9 cellular contexts compared by ENCODE assay signal in the genomic region with DNA sequence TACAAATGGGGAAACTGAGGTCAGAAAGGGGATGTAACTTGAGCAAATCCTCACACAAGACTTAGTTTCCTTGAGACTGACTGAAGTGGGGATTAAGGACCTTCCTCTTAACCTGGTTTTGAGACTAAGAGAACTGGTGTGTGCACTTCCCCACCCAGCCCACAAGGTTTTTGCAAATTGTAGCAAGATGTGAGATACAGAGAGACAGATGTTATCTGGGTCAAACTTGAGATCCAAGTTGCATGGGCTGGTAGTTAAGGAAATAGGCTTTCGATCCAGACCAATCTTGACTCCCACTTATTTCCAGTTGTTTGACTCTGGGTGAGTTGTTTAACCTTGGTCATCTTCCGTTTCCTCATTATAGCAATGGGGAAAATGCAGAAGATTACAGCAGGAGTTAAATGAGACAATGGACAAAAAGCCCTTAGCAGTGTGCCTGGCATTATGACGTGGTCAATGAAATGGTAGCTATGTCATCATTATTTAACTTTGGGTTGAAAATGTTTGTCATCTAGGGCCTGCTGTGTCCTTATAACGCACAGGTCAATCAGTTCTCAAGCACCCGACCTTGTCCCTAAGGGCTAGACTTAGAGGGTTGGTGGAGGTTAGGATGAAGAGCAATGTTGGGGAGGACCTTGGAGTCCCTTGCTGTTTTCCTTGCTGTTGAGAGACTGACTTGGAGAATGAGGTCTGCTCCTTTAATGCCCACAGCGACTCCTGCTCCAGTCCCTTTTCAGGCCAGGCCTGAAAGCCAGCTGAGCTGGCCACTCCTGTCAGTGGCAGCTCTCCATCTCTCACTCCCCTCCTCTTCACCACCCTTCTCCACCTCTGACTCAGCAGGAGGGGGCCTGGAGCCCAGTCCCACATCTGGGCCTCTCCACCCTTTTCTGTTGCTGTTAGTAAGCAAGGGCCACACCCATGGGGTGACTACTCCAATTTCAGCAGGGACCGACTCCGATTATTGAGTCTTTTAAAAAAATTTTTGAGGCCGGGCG. TPM values are rescaled to one million over a fixed set of nuclear protein-coding genes. Genes with fewer than 3 reads are reported as not detected.
DNase-seq lines count a peak whose midpoint lies in the region; ATAC-seq and TF ChIP-seq lines count a peak whose summit lies in the region.
"Had no signal": no experiment of that assay in that cellular context is flagged by ENCODE, and none has a peak within 500 bp of the region (broad histone marks: within the 10 kb centered on the region; RNA-seq: fewer than 3 reads in every experiment).

No MANE protein-coding gene starts in this region.

- no peak for ATAC-seq in mucosa of descending colon
- ATAC-seq in HG02571 (IDR thresholded peaks at IDR 0.05; ENCODE audit: unreplicated experiment): no peak
- no peak for ATAC-seq in GM18868 (IDR thresholded peaks at IDR 0.05; ENCODE audit: unreplicated experiment)
- no peak for ATAC-seq in GM21526 (IDR thresholded peaks at IDR 0.05; ENCODE audit: low FRiP score, unreplicated experiment)
- ATAC-seq in GM19452 (IDR thresholded peaks at IDR 0.05; ENCODE audit: unreplicated experiment): no peak

- H3K36me3 Mint-ChIP-seq in IgD-negative memory B cell (no peaks in the 10 kb centered on the region), chondrocyte (ENCODE audit: low read depth) (peaks cover 1% of the 10 kb centered on the region)

- H3K27ac Mint-ChIP-seq in IgD-negative memory B cell: peak overlapping the region in 1 of 3 donors; percentile 19
- peak overlapping the region; percentile 61 for H3K27ac Mint-ChIP-seq in chondrocyte (ENCODE audit: unreplicated experiment)

- intact Hi-C loops in mucosa of descending colon (cut with DNase I, micrococcal nuclease): no loop called here

- DNase-seq in AG10803 (ENCODE audit: low read depth) (peak; percentile 90), chondrocyte (ENCODE audit: low spot score) (no peak), mucosa of descending colon (peak in 2 of 3 donors; percentile 20 to 63)
- DNase-seq: dermis blood vessel endothelial cell had no signal

- H3K4me3 ChIP-seq in AG10803 (ENCODE audit: low read length): peak overlapping the region; percentile 89
- no peak overlapping the region for H3K4me3 ChIP-seq in mucosa of descending colon

- TF ChIP-seq CTCF in AG10803 (conservative IDR thresholded peaks at IDR 0.05; ENCODE audit: low read length): peak; percentile 30
- TF ChIP-seq CTCF in chondrocyte (IDR thresholded peaks at IDR 0.05): no peak
- no peak for TF ChIP-seq CTCF in mucosa of descending colon (IDR thresholded peaks at IDR 0.05)

- H3K27me3 Mint-ChIP-seq in IgD-negative memory B cell (peaks cover 3% of the 10 kb centered on the region), chondrocyte (ENCODE audit: low read depth) (no peaks in the 10 kb centered on the region)

- peak overlapping the region; percentile 25 to 85 (median 62) for H3K4me3 Mint-ChIP-seq in IgD-negative memory B cell
- peak overlapping the region; percentile 89 for H3K4me3 Mint-ChIP-seq in chondrocyte (ENCODE audit: unreplicated experiment)

- no peaks in the 10 kb centered on the region for H3K9me3 ChIP-seq in mucosa of descending colon

- H3K4me1 Mint-ChIP-seq in IgD-negative memory B cell (peaks cover 5 to 6% (median 6%) of the 10 kb centered on the region in 3 donors), chondrocyte (ENCODE audit: low read depth) (peaks cover 39% of the 10 kb centered on the region)

- peaks cover 15% of the 10 kb centered on the region for H3K4me1 ChIP-seq in mucosa of descending colon (ENCODE audit: low read depth)

- no peaks in the 10 kb centered on the region for H3K36me3 ChIP-seq in mucosa of descending colon (ENCODE audit: low read depth)

- no peaks in the 10 kb centered on the region for H3K9me3 Mint-ChIP-seq in IgD-negative memory B cell
- H3K9me3 Mint-ChIP-seq in chondrocyte (ENCODE audit: low read depth): no peaks in the 10 kb centered on the region

RNA-seq across cellular contexts. Expression of a gene that starts 1.9 kb away (rescaled TPM):
- 2.4 TPM for polyA plus RNA-seq in IgD-negative memory B cell
- 25.2 to 27.7 TPM (median 26.5 TPM) in 3 replicates for total RNA-seq in chondrocyte
- 10 to 100 TPM; 13.8 to 31.5 (median 14.0) TPM for total RNA-seq in mucosa of descending colon

RNA-seq across cellular contexts. Expression of a gene that starts 8.4 kb away (rescaled TPM):
- polyA plus RNA-seq in IgD-negative memory B cell: 3.2 TPM
- total RNA-seq in chondrocyte (0.46 to 0.63 TPM (median 0.52 TPM) in 3 replicates), mucosa of descending colon (1 to 10 TPM; 2.1 to 5.4 (median 3.1) TPM)
- total RNA-seq: dermis blood vessel endothelial cell had no signal

RNA-seq across cellular contexts. Expression of a gene that starts 21.7 kb away (rescaled TPM):
- polyA plus RNA-seq in IgD-negative memory B cell: 45.2 TPM
- total RNA-seq in chondrocyte (14.2 to 22.8 TPM (median 15.9 TPM) in 3 replicates), mucosa of descending colon (10 to 100 TPM; 31.1 to 61.0 (median 32.9) TPM)

RNA-seq across cellular contexts. Expression of a gene that starts 21.9 kb away (rescaled TPM):
- polyA plus RNA-seq in IgD-negative memory B cell: 3.0 TPM
- total RNA-seq in chondrocyte (3.4 to 4.9 TPM (median 3.9 TPM) in 3 replicates), mucosa of descending colon (1 to 10 TPM; 3.3 to 7.4 (median 5.7) TPM)

RNA-seq across cellular contexts. Expression of a gene that starts 23.1 kb away (rescaled TPM):
- 0.46 TPM for polyA plus RNA-seq in IgD-negative memory B cell
- total RNA-seq in chondrocyte: 12.8 to 17.2 TPM (median 15.3 TPM) in 3 replicates
- total RNA-seq in mucosa of descending colon: 10 to 100 TPM in 1 of 3 donors, 1 to 10 TPM in 2; 4.7 to 41.1 (median 8.7) TPM
